Comparison of ENCODE assay signal across 10 cellular contexts in the genomic region with DNA sequence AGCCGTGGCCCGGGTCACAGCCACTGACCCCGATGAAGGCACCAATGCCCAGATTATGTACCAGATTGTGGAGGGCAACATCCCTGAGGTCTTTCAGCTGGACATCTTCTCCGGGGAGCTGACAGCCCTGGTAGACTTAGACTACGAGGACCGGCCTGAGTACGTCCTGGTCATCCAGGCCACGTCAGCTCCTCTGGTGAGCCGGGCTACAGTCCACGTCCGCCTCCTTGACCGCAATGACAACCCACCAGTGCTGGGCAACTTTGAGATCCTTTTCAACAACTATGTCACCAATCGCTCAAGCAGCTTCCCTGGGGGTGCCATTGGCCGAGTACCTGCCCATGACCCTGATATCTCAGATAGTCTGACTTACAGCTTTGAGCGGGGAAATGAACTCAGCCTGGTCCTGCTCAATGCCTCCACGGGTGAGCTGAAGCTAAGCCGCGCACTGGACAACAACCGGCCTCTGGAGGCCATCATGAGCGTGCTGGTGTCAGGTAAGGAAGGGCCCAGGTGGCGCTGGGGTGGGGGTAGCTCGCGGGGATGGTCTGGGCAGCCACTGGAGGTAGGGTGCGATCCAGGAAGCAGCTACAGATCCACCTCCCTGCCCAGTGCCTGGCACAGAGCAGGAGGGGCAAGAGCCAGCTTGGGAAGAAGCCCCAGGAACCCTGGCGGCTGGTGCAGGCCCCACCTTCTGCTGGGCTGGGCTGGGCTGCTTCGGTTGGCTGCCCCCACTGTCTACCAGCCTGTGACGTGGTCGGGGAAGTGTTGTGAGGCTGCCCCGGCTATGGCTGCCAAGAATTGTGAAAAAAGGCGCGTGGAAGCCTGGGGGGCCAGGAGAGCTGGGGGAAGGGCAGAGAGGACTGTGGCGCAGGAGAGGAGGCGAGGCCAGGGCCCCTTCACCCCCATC. TPM values are rescaled to one million over a fixed set of nuclear protein-coding genes. Genes with fewer than 3 reads are reported as not detected.
DNase-seq lines count a peak whose midpoint lies in the region; ATAC-seq and TF ChIP-seq lines count a peak whose summit lies in the region.
"Had no signal": no experiment of that assay in that cellular context is flagged by ENCODE, and none has a peak within 500 bp of the region (broad histone marks: within the 10 kb centered on the region; RNA-seq: fewer than 3 reads in every experiment).

No MANE protein-coding gene starts in this region.

- no peaks in the 10 kb centered on the region for H3K27me3 ChIP-seq in PC-3 (ENCODE audit: low read length)
- H3K27me3 ChIP-seq in Peyer's patch = no peaks in the 10 kb centered on the region

- H3K36me3 ChIP-seq in PC-3 (ENCODE audit: low read depth, low read length) (no peaks in the 10 kb centered on the region), Peyer's patch (no peaks in the 10 kb centered on the region)

- DNase-seq in CD14-positive monocyte (ENCODE audit: low spot score) (peak; percentile 33), PC-3 (no peak), glomerular visceral epithelial cell (ENCODE audit: extremely low spot score) (peak; percentile 91), posterior cingulate gyrus (peak; percentile 75 to 97 (median 85)), MV-4-11 (lab: John Stamatoyannopoulos, UW) (no peak), NCI-H2081 treated with DMSO at 0.1 percent for 48 hours (lab: John Stamatoyannopoulos, UW) (no peak), Peyer's patch (no peak)
- DNase-seq: stimulated activated CD4-positive, alpha-beta T cell treated with anti-CD3 and anti-CD28 coated beads, Interleukin-4, amount 100 ng/mL, for 1 hour had no signal

- H3K4me3 ChIP-seq in PC-3 (ENCODE audit: low read length) = no peak overlapping the region
- H3K4me3 ChIP-seq in Peyer's patch = no peak overlapping the region

- POLR2A ChIA-PET in PC-3 (lab: Charles Lee; ENCODE audit: unreplicated experiment) = interaction anchor here (0.6 kb wide), 1 partner anchor 211 kb away, joined by 3 read pairs; a partner anchor contains a TSS

- H3K36me3 Mint-ChIP-seq in CD14-positive monocyte = no peaks in the 10 kb centered on the region

- H3K27ac ChIP-seq in PC-3 (ENCODE audit: low read length) = no peak overlapping the region
- H3K27ac ChIP-seq in Peyer's patch = peak overlapping the region in 2 of 4 donors; percentile 46 to 63

- TSS peak; percentile 18 for BruUV-seq in PC-3 (replicated peaks; lab: Mats Ljungman, UMichigan)

- TF ChIP-seq POLR2A in Peyer's patch (IDR thresholded peaks at IDR 0.05) = no peak

- H3K79me2 ChIP-seq in PC-3 (ENCODE audit: low read length) = no peaks in the 10 kb centered on the region

- ATAC-seq in PC-3 = no peak
- no peak for ATAC-seq in GM19467 (IDR thresholded peaks at IDR 0.05; ENCODE audit: unreplicated experiment)

- no peak overlapping the region for H2AFZ ChIP-seq in PC-3 (ENCODE audit: low read length)

- no peaks in the 10 kb centered on the region for H3K9me2 ChIP-seq in PC-3 (replicated peaks; ENCODE audit: low read length)

- peaks cover 19 to 52% (median 26%) of the 10 kb centered on the region in 3 donors for H3K27me3 Mint-ChIP-seq in CD14-positive monocyte (ENCODE audit: low read depth in 3 of 3)

- TF ChIP-seq CTCF in CD14-positive monocyte (IDR thresholded peaks at IDR 0.05) (no peak), PC-3 (conservative IDR thresholded peaks at IDR 0.05; ENCODE audit: low read depth, low read length) (no peak), Peyer's patch (IDR thresholded peaks at IDR 0.05) (no peak)

- H3K9me3 ChIP-seq in PC-3 (ENCODE audit: low read length) (no peaks in the 10 kb centered on the region), Peyer's patch (no peaks in the 10 kb centered on the region)

- peaks cover 20% of the 10 kb centered on the region for H3K4me1 ChIP-seq in PC-3 (ENCODE audit: insufficient read depth, low read length)
- peaks cover 0 to 36% (median 8%) of the 10 kb centered on the region in 4 donors for H3K4me1 ChIP-seq in Peyer's patch

- CTCF ChIA-PET in PC-3 (lab: Charles Lee) = no interaction called here

- H3K9me3 Mint-ChIP-seq in CD14-positive monocyte = peaks cover 0 to 11% (median 0%) of the 10 kb centered on the region in 7 donors

- intact Hi-C loops in CD14-positive monocyte (cut with micrococcal nuclease) = no loop called here
- intact Hi-C loops in PC-3 (cut with micrococcal nuclease) = no loop called here
- intact Hi-C loops in posterior cingulate gyrus (cut with DNase I) = no loop called here

- no peaks in the 10 kb centered on the region for H4K20me1 ChIP-seq in PC-3 (ENCODE audit: low read length)

- H3K4me1 Mint-ChIP-seq in CD14-positive monocyte = peaks cover 9% of the 10 kb centered on the region

- no peak overlapping the region for H3K27ac Mint-ChIP-seq in CD14-positive monocyte

- no peak overlapping the region for H3K4me3 Mint-ChIP-seq in CD14-positive monocyte

- H3K9ac ChIP-seq in PC-3 (ENCODE audit: low read length) = no peak overlapping the region

- no peak overlapping the region for H3K4me2 ChIP-seq in PC-3 (ENCODE audit: low read length)

- H3F3A ChIP-seq in PC-3 (ENCODE audit: low read length, unreplicated experiment) = no peaks in the 10 kb centered on the region

RNA-seq across cellular contexts. Expression of a gene that starts 3.8 kb away (rescaled TPM):
- polyA plus RNA-seq in CD14-positive monocyte = under 1 TPM; 0.03 to 0.04 TPM
- total RNA-seq in PC-3 (2014; rRNA removed) (3.6 and 6.4 TPM in 2 replicates), Peyer's patch (1 to 10 TPM; 2.6 to 6.4 (median 4.6) TPM)

RNA-seq across cellular contexts. Expression of a gene that starts 29.8 kb away (rescaled TPM):
- polyA plus RNA-seq in CD14-positive monocyte = 1 to 10 TPM; 5.8 to 7.1 TPM
- total RNA-seq in PC-3 (2014; rRNA removed) (33.8 and 34.5 TPM in 2 replicates), Peyer's patch (1 to 10 TPM; 3.5 to 8.3 (median 4.5) TPM)

RNA-seq across cellular contexts. Expression of a gene that starts 39.4 kb away (rescaled TPM):
- polyA plus RNA-seq in CD14-positive monocyte = 100 to 1,000 TPM in 1 of 2 donors, 10 to 100 TPM in 1; 99.1 to 107 TPM
- 146 and 158 TPM in 2 replicates for total RNA-seq in PC-3 (2014; rRNA removed)
- total RNA-seq in Peyer's patch = 100 to 1,000 TPM in 2 of 4 donors, 10 to 100 TPM in 2; 83.2 to 158 (median 102) TPM

RNA-seq across cellular contexts. Expression of a gene that starts 53.7 kb away (rescaled TPM):
- under 1 TPM in 1 of 2 donors, not detected in 1; 0.13 TPM for polyA plus RNA-seq in CD14-positive monocyte
- total RNA-seq in PC-3 (2014; rRNA removed) = not detected in 2 replicates
- not detected for total RNA-seq in Peyer's patch
- total RNA-seq: dermis microvascular lymphatic vessel endothelial cell had no signal

Comparison
In these comparisons a context has a peak if more than half of its experiments do, and no peak if none do; other contexts are left out.
1. DNase-seq: peak in CD14-positive monocyte (single experiment), glomerular visceral epithelial cell (single experiment) and posterior cingulate gyrus (10 of 10); none in PC-3 (single experiment), MV-4-11 (single experiment), NCI-H2081 treated with DMSO at 0.1 percent for 48 hours (single experiment) and Peyer's patch (0 of 3).